ENCODE assay signal across 19 cellular contexts in genomic region chr4:7199129-7199725, GRCh38. TPM values are rescaled to one million over a fixed set of nuclear protein-coding genes. Genes with fewer than 3 reads are reported as not detected.
DNase-seq lines count a peak whose midpoint lies in the region; ATAC-seq and TF ChIP-seq lines count a peak whose summit lies in the region.
"Had no signal": no experiment of that assay in that cellular context is flagged by ENCODE, and none has a peak within 500 bp of the region (broad histone marks: within the 10 kb centered on the region; RNA-seq: fewer than 3 reads in every experiment).

No MANE protein-coding gene starts in this region.

- no peak for TF ChIP-seq EP300 in upper lobe of left lung (IDR thresholded peaks at IDR 0.05)

- H3K27ac ChIP-seq in coronary artery (no peak overlapping the region), upper lobe of left lung (no peak overlapping the region)
- H3K27ac ChIP-seq: RWPE1 had no signal

- TF ChIP-seq CTCF in coronary artery (IDR thresholded peaks at IDR 0.05): no peak
- no peak for TF ChIP-seq CTCF in upper lobe of left lung (IDR thresholded peaks at IDR 0.05)

- H3K4me3 ChIP-seq in coronary artery (no peak overlapping the region), upper lobe of left lung (no peak overlapping the region)
- H3K4me3 ChIP-seq: GM12878, GM23338, K562 had no signal

- peaks cover 58% of the 10 kb centered on the region for H3K27me3 Mint-ChIP-seq in activated naive CD4-positive, alpha-beta T cell treated with anti-CD3 and anti-CD28 coated beads, Interleukin-2, amount 10 ng/mL, durations not matched to agents 7 days and 5 days
- H3K27me3 Mint-ChIP-seq in activated naive CD4-positive, alpha-beta T cell treated with anti-CD3 and anti-CD28 coated beads for 36 hours (ENCODE audit: low read depth): peaks cover 20% of the 10 kb centered on the region

- peak overlapping the region; percentile 45 for H3K27ac Mint-ChIP-seq in activated naive CD4-positive, alpha-beta T cell treated with anti-CD3 and anti-CD28 coated beads, Interleukin-2, amount 10 ng/mL, durations not matched to agents 7 days and 5 days
- H3K27ac Mint-ChIP-seq in activated naive CD4-positive, alpha-beta T cell treated with anti-CD3 and anti-CD28 coated beads for 36 hours: no peak overlapping the region
- H3K27ac Mint-ChIP-seq: CD4-positive, CD25-positive, alpha-beta regulatory T cell; GM23338 had no signal

- H3K4me1 Mint-ChIP-seq in activated naive CD4-positive, alpha-beta T cell treated with anti-CD3 and anti-CD28 coated beads, Interleukin-2, amount 10 ng/mL, durations not matched to agents 7 days and 5 days: no peaks in the 10 kb centered on the region
- H3K4me1 Mint-ChIP-seq in activated naive CD4-positive, alpha-beta T cell treated with anti-CD3 and anti-CD28 coated beads for 36 hours (ENCODE audit: low read depth): no peaks in the 10 kb centered on the region
- H3K4me1 Mint-ChIP-seq: CD4-positive, CD25-positive, alpha-beta regulatory T cell had no signal

- no peaks in the 10 kb centered on the region for H3K9me3 ChIP-seq in upper lobe of left lung

- peaks cover 0 to 28% (median 10%) of the 10 kb centered on the region in 4 donors for H3K4me1 ChIP-seq in upper lobe of left lung

- intact Hi-C loops in activated naive CD4-positive, alpha-beta T cell treated with anti-CD3 and anti-CD28 coated beads for 36 hours (cut with micrococcal nuclease): no loop called here

- TF ChIP-seq POLR2A in upper lobe of left lung (IDR thresholded peaks at IDR 0.05): no peak

- CTCF ChIA-PET in activated naive CD4-positive, alpha-beta T cell treated with anti-CD3 and anti-CD28 coated beads, Interleukin-2, amount 10 ng/mL, durations not matched to agents 7 days and 5 days (lab: Charles Lee): no interaction called here
- CTCF ChIA-PET in activated naive CD4-positive, alpha-beta T cell treated with anti-CD3 and anti-CD28 coated beads for 36 hours (lab: Charles Lee): interaction anchor here (0.5 kb wide), 1 partner anchor 429 kb away, joined by 3 read pairs; no protein-coding TSS in a partner anchor

- H3K4me3 Mint-ChIP-seq in activated naive CD4-positive, alpha-beta T cell treated with anti-CD3 and anti-CD28 coated beads, Interleukin-2, amount 10 ng/mL, durations not matched to agents 7 days and 5 days: no peak overlapping the region
- H3K4me3 Mint-ChIP-seq in activated naive CD4-positive, alpha-beta T cell treated with anti-CD3 and anti-CD28 coated beads for 36 hours: no peak overlapping the region
- H3K4me3 Mint-ChIP-seq: CD4-positive, CD25-positive, alpha-beta regulatory T cell; GM23338 had no signal

- ATAC-seq in upper lobe of left lung (ENCODE audit: low FRiP score in 2 of 2) (no peak), GM18870 (IDR thresholded peaks at IDR 0.05; ENCODE audit: unreplicated experiment) (no peak)
- ATAC-seq: GM12878, GM23338, K562 had no signal

- DNase-seq in activated naive CD4-positive, alpha-beta T cell treated with anti-CD3 and anti-CD28 coated beads, Interleukin-2, amount 10 ng/mL, durations not matched to agents 7 days and 5 days: no peak
- no peak for DNase-seq in activated naive CD4-positive, alpha-beta T cell treated with anti-CD3 and anti-CD28 coated beads for 36 hours
- DNase-seq in coronary artery (ENCODE audit: low spot score) (peak; percentile 73), mesenteric fat pad (ENCODE audit: low spot score) (peak; percentile 77), upper lobe of left lung (peak; percentile 13 to 66), NCI-H82 treated with DMSO at 0.1 percent for 48 hours (lab: John Stamatoyannopoulos, UW; ENCODE audit: unreplicated experiment) (no peak), T-helper 2 cell (no peak)
- DNase-seq: Calu3; CD4-positive, CD25-positive, alpha-beta regulatory T cell; NCI-H1048; NCI-H2227 treated with DMSO at 0.1 percent for 48 hours; NCI-H526; OCI-M1 had no signal

- no peaks in the 10 kb centered on the region for H3K9me3 Mint-ChIP-seq in activated naive CD4-positive, alpha-beta T cell treated with anti-CD3 and anti-CD28 coated beads, Interleukin-2, amount 10 ng/mL, durations not matched to agents 7 days and 5 days
- no peaks in the 10 kb centered on the region for H3K9me3 Mint-ChIP-seq in activated naive CD4-positive, alpha-beta T cell treated with anti-CD3 and anti-CD28 coated beads for 36 hours
- H3K9me3 Mint-ChIP-seq: CD4-positive, CD25-positive, alpha-beta regulatory T cell; GM23338 had no signal

- WGBS in upper lobe of left lung, 2 donors: 83 to 84% methylated on average over 5 to 14 of the region's 15 CpGs

- peaks cover 0 to 3% (median 0%) of the 10 kb centered on the region in 4 donors for H3K27me3 ChIP-seq in upper lobe of left lung

- H3K36me3 Mint-ChIP-seq in activated naive CD4-positive, alpha-beta T cell treated with anti-CD3 and anti-CD28 coated beads, Interleukin-2, amount 10 ng/mL, durations not matched to agents 7 days and 5 days: no peaks in the 10 kb centered on the region
- no peaks in the 10 kb centered on the region for H3K36me3 Mint-ChIP-seq in activated naive CD4-positive, alpha-beta T cell treated with anti-CD3 and anti-CD28 coated beads for 36 hours (ENCODE audit: low read depth)
- H3K36me3 Mint-ChIP-seq: CD4-positive, CD25-positive, alpha-beta regulatory T cell had no signal

- no peaks in the 10 kb centered on the region for H3K36me3 ChIP-seq in upper lobe of left lung

RNA-seq across cellular contexts. Expression of gene SORCS2, which starts 6.9 kb away (rescaled TPM):
- under 1 TPM; 0.07 to 0.15 TPM for total RNA-seq in activated naive CD4-positive, alpha-beta T cell treated with anti-CD3 and anti-CD28 coated beads for 36 hours
- total RNA-seq in mesenteric fat pad (1.9 TPM), upper lobe of left lung (10 to 100 TPM in 2 of 6 donors, 1 to 10 TPM in 4; 2.2 to 28.3 (median 7.2) TPM)
- total RNA-seq: Calu3; CD4-positive, CD25-positive, alpha-beta regulatory T cell; G401; K562 had no signal

Comparison
In these comparisons a context has a peak if more than half of its experiments do, and no peak if none do; other contexts are left out.
1. DNase-seq: peak in coronary artery (single experiment), mesenteric fat pad (single experiment) and upper lobe of left lung (2 of 2); none in activated naive CD4-positive, alpha-beta T cell treated with anti-CD3 and anti-CD28 coated beads, Interleukin-2, amount 10 ng/mL, durations not matched to agents 7 days and 5 days (single experiment), activated naive CD4-positive, alpha-beta T cell treated with anti-CD3 and anti-CD28 coated beads for 36 hours (single experiment), NCI-H82 treated with DMSO at 0.1 percent for 48 hours (single experiment) and T-helper 2 cell (0 of 5).